29 cellular contexts compared by ENCODE assay signal in the genomic region with DNA sequence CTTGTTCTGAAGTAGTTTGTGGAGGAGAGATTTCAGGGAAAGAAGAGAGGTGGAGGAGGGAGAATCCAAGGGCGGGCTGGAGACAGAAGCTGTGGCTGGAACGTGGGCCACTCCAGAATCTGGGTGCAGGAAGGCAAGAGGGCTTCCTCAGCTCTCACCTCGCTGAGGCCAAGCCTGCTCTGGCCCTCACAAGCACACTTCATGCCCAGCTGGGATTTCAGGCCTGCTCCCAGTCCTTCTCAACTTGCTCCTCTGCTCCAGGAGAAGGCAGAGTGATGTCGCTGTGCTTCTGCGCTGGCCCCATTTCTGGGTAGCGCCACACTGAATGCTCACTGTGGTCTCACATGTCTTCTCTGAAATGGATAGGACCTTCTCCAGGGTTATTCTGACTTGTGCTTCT.
"Had no signal": no experiment of that assay in that cellular context is flagged by ENCODE, and none has a peak within 500 bp of the region (broad histone marks: within the 10 kb centered on the region; RNA-seq: fewer than 3 reads in every experiment).

No MANE protein-coding gene starts in this region.

- H3K27ac Mint-ChIP-seq: natural killer cell; progenitor cell of endocrine pancreas; stimulated activated naive B cell treated with anti-CD40 and anti-IgM and Interleukin-4, amounts not matched to agents 10 μg/mL and 1 μg/mL and 100 μg/mL, for 72 hours had no signal

- DNase-seq: heart left ventricle; hypothalamus; immature natural killer cell; kidney; left colon; lower lobe of right lung; mammary epithelial cell; mesenchymal stem cell; naive B cell; natural killer cell; occipital lobe; ovary; right cardiac atrium; stimulated activated CD4-positive, alpha-beta T cell treated with anti-CD3 and anti-CD28 coated beads, Interleukin-12 subunit alpha, Interleukin-12 subunit beta, amount 100 ng/mL, for 4 hours; stimulated activated CD4-positive, alpha-beta T cell treated with anti-CD3 and anti-CD28 coated beads, Interleukin-15, amount 100 ng/mL, for 24 hours; stimulated activated CD4-positive, alpha-beta T cell treated with anti-CD3 and anti-CD28 coated beads, Interleukin-2, amount 100 ng/mL, for 24 hours; stimulated activated CD4-positive, alpha-beta T cell treated with anti-CD3 and anti-CD28 coated beads, Interleukin-4, amount 100 ng/mL, for 1 hour; stimulated activated naive B cell treated with anti-CD40 and anti-IgM and Interleukin-4, amounts not matched to agents 10 μg/mL and 1 μg/mL and 100 μg/mL, for 72 hours; stimulated activated naive CD8-positive, alpha-beta T cell treated with anti-CD3 and anti-CD28 coated beads, Interleukin-15, Interleukin-2, amounts not matched to agents 100 U/mL and 50 U/mL, for 24 hours; stomach; tibial artery; trophoblast cell; upper lobe of right lung had no signal

- H3K36me3 ChIP-seq: heart left ventricle, left lung, lower lobe of right lung, neutrophil, ovary, stomach, suprapubic skin, thoracic aorta, tibial artery, upper lobe of right lung had no signal

- H3K9me3 ChIP-seq: heart left ventricle, left lung, lower lobe of right lung, neutrophil, ovary, stomach, suprapubic skin, thoracic aorta, tibial artery, upper lobe of right lung had no signal

- H3K27me3 ChIP-seq: neutrophil, ovary, suprapubic skin, upper lobe of right lung had no signal

- H3K36me3 Mint-ChIP-seq: naive B cell; natural killer cell; stimulated activated naive B cell treated with anti-CD40 and anti-IgM and Interleukin-4, amounts not matched to agents 10 μg/mL and 1 μg/mL and 100 μg/mL, for 72 hours had no signal

- H3K9me3 Mint-ChIP-seq: natural killer cell; stimulated activated naive B cell treated with anti-CD40 and anti-IgM and Interleukin-4, amounts not matched to agents 10 μg/mL and 1 μg/mL and 100 μg/mL, for 72 hours had no signal

- H3K4me3 Mint-ChIP-seq: immature natural killer cell; natural killer cell; stimulated activated naive B cell treated with anti-CD40 and anti-IgM and Interleukin-4, amounts not matched to agents 10 μg/mL and 1 μg/mL and 100 μg/mL, for 72 hours had no signal

- H3K4me3 ChIP-seq: heart left ventricle, left lung, lower lobe of right lung, ovary, skin epidermis, stomach, suprapubic skin, thoracic aorta, tibial artery, upper lobe of right lung had no signal

- H3K27ac ChIP-seq: heart left ventricle, left lung, lower lobe of right lung, neutrophil, ovary, skin epidermis, stomach, suprapubic skin, thoracic aorta, tibial artery, upper lobe of right lung had no signal

- H3K4me1 ChIP-seq: heart left ventricle, left lung, lower lobe of right lung, stomach, suprapubic skin, tibial artery, upper lobe of right lung had no signal

- H3K4me1 Mint-ChIP-seq: immature natural killer cell; natural killer cell; stimulated activated naive B cell treated with anti-CD40 and anti-IgM and Interleukin-4, amounts not matched to agents 10 μg/mL and 1 μg/mL and 100 μg/mL, for 72 hours had no signal
